ENCODE assay signal across 18 cellular contexts in the genomic region with DNA sequence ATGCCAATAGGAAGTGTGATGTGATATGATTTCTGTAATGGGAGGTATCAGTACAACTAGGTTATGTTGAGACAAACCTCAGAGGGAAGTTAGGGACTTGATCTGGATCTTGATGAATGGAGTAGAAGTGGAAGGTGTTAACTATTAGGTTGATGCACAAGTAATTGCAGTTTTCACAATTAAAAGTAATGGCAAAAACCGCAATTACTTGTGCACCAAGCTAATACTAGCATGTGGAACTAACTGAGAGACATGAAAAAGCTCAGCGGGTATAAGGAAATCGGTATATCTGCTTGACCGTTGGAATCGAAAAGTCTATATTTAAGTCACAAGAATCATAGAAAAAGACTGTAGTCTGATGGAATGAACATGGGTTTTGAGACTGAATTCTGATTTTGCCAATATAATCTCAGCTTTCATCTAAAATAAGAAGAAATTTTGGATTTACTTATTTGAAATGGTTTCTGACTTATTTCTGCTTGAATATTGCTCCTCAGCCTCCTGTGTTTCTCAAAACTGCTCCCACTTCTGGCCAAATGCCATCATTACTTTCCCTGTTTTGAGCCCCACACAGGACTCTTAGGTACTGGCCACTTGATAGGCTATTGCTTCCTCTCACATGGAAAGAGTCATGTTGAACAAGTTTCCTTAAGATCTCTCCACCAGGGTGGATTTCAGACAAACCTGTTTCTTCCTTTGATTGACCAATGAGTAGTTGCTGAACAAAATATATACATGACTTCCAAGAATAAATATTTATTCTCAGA.
DNase-seq lines count a peak whose midpoint lies in the region; ATAC-seq and FAIRE-seq lines count a peak whose summit lies in the region.
"Had no signal": no experiment of that assay in that cellular context is flagged by ENCODE, and none has a peak within 500 bp of the region (broad histone marks: within the 10 kb centered on the region; RNA-seq: fewer than 3 reads in every experiment).

No MANE protein-coding gene starts in this region.

- no peak overlapping the region for H3K4me3 Mint-ChIP-seq in activated T-cell treated with anti-CD3 and anti-CD28 coated beads, Interleukin-2, amount 50 U/mL, for 72 hours
- H3K4me3 Mint-ChIP-seq: activated CD4-positive, alpha-beta T cell treated with anti-CD3 and anti-CD28 coated beads, Interleukin-2, amount 10 ng/mL, durations not matched to agents 7 days and 5 days; dendritic cell treated with granulocyte-macrophage colony-stimulating factor and Interleukin-4, amounts not matched to agents 40 ng/mL and 50 ng/mL, for 4 days had no signal

- FAIRE-seq in GM19239 (lab: Jason Lieb, UNC), result no peak
- FAIRE-seq: GM12892, K562 had no signal

- H3K4me3 ChIP-seq in iPS DF 6.9 (ENCODE audit: low read length), result no peak overlapping the region
- H3K4me3 ChIP-seq in MG63, result no peak overlapping the region
- H3K4me3 ChIP-seq: K562, PC-9, uterus had no signal

- no peaks in the 10 kb centered on the region for H3K36me3 Mint-ChIP-seq in activated T-cell treated with anti-CD3 and anti-CD28 coated beads, Interleukin-2, amount 50 U/mL, for 72 hours (ENCODE audit: insufficient read depth in 2 of 2)

- no peak for ATAC-seq in GM19452 (IDR thresholded peaks at IDR 0.05; ENCODE audit: unreplicated experiment)
- no peak for ATAC-seq in activated T-cell treated with anti-CD3 and anti-CD28 coated beads, Interleukin-2, amount 50 U/mL, for 72 hours (replicated peaks in 1 of 2)
- ATAC-seq: K562 had no signal

- no peaks in the 10 kb centered on the region for H3K36me3 ChIP-seq in iPS DF 6.9 (ENCODE audit: control insufficient read depth, insufficient read depth, low read length)
- H3K36me3 ChIP-seq in MG63, result no peaks in the 10 kb centered on the region
- H3K36me3 ChIP-seq: uterus had no signal

- no peaks in the 10 kb centered on the region for H3K4me1 ChIP-seq in iPS DF 6.9 (ENCODE audit: control insufficient read depth, insufficient read depth, low read length)
- H3K4me1 ChIP-seq: uterus had no signal

- H3K27ac ChIP-seq in iPS DF 6.9 (ENCODE audit: low read length), result no peak overlapping the region
- H3K27ac ChIP-seq: PC-9, uterus had no signal

- H3K9me3 Mint-ChIP-seq in activated T-cell treated with anti-CD3 and anti-CD28 coated beads, Interleukin-2, amount 50 U/mL, for 72 hours, result peaks cover 1 to 2% of the 10 kb centered on the region in 2 donors
- H3K9me3 Mint-ChIP-seq: dendritic cell treated with granulocyte-macrophage colony-stimulating factor and Interleukin-4, amounts not matched to agents 40 ng/mL and 50 ng/mL, for 4 days had no signal

- DNase-seq in DMS53 (lab: John Stamatoyannopoulos, UW) (peak; percentile 30), HT-29 (ENCODE audit: low spot score) (peak; percentile 62), RPMI8226 (peak; percentile 30), iPS DF 6.9 (ENCODE audit: low read depth, low spot score) (peak; percentile 27), MG63 (no peak), GM19239 (ENCODE audit: insufficient read length, low spot score) (no peak)
- DNase-seq in activated T-cell treated with anti-CD3 and anti-CD28 coated beads, Interleukin-2, amount 50 U/mL, for 72 hours, result no peak
- DNase-seq: activated CD4-positive, alpha-beta T cell treated with anti-CD3 and anti-CD28 coated beads, Interleukin-2, amount 10 ng/mL, durations not matched to agents 7 days and 5 days; AML-193; amygdala; NCI-H2029 treated with DMSO at 0.1 percent for 48 hours; PC-9; stimulated activated CD4-positive, alpha-beta T cell treated with anti-CD3 and anti-CD28 coated beads, Interleukin-2, amount 100 ng/mL, for 48 hours; uterus had no signal

- H3K27me3 ChIP-seq in iPS DF 6.9 (ENCODE audit: control insufficient read depth, insufficient read depth, low read length) (no peaks in the 10 kb centered on the region), MG63 (no peaks in the 10 kb centered on the region)
- H3K27me3 ChIP-seq: uterus had no signal

- no peak overlapping the region for H3K27ac Mint-ChIP-seq in activated T-cell treated with anti-CD3 and anti-CD28 coated beads, Interleukin-2, amount 50 U/mL, for 72 hours
- H3K27ac Mint-ChIP-seq: activated CD4-positive, alpha-beta T cell treated with anti-CD3 and anti-CD28 coated beads, Interleukin-2, amount 10 ng/mL, durations not matched to agents 7 days and 5 days; dendritic cell treated with granulocyte-macrophage colony-stimulating factor and Interleukin-4, amounts not matched to agents 40 ng/mL and 50 ng/mL, for 4 days had no signal

- no CpG with 5 or more reads among the region's 5 CpGs for WGBS in iPS DF 6.9 (ENCODE audit: insufficient coverage, insufficient read length)

- no peaks in the 10 kb centered on the region for H3K9me3 ChIP-seq in iPS DF 6.9 (ENCODE audit: control insufficient read depth, insufficient read depth, low read length)
- peaks cover 11% of the 10 kb centered on the region for H3K9me3 ChIP-seq in MG63
- H3K9me3 ChIP-seq: uterus had no signal

- H3K4me1 Mint-ChIP-seq in activated T-cell treated with anti-CD3 and anti-CD28 coated beads, Interleukin-2, amount 50 U/mL, for 72 hours (ENCODE audit: low read depth), result no peaks in the 10 kb centered on the region
- H3K4me1 Mint-ChIP-seq: activated CD4-positive, alpha-beta T cell treated with anti-CD3 and anti-CD28 coated beads, Interleukin-2, amount 10 ng/mL, durations not matched to agents 7 days and 5 days had no signal

- no peaks in the 10 kb centered on the region for H3K27me3 Mint-ChIP-seq in activated T-cell treated with anti-CD3 and anti-CD28 coated beads, Interleukin-2, amount 50 U/mL, for 72 hours (ENCODE audit: low read depth)
- H3K27me3 Mint-ChIP-seq: activated CD4-positive, alpha-beta T cell treated with anti-CD3 and anti-CD28 coated beads, Interleukin-2, amount 10 ng/mL, durations not matched to agents 7 days and 5 days; dendritic cell treated with granulocyte-macrophage colony-stimulating factor and Interleukin-4, amounts not matched to agents 40 ng/mL and 50 ng/mL, for 4 days had no signal

Comparison
In these comparisons a context has a peak if more than half of its experiments do, and no peak if none do; other contexts are left out.
1. DNase-seq: peak in DMS53 (single experiment), HT-29 (single experiment), RPMI8226 (single experiment) and iPS DF 6.9 (single experiment); none in activated T-cell treated with anti-CD3 and anti-CD28 coated beads, Interleukin-2, amount 50 U/mL, for 72 hours (0 of 2), MG63 (single experiment) and GM19239 (single experiment).